ENCODE assay signal across 8 cellular contexts in genomic region chr15:43800286-43801136, GRCh38. TPM values are rescaled to one million over a fixed set of nuclear protein-coding genes. Genes with fewer than 3 reads are reported as not detected.
DNase-seq lines count a peak whose midpoint lies in the region; ATAC-seq and TF ChIP-seq lines count a peak whose summit lies in the region.

A gene with protein sequence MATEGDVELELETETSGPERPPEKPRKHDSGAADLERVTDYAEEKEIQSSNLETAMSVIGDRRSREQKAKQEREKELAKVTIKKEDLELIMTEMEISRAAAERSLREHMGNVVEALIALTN (plus strand): TSS chr15:43800599. CDS start chr15:43800623, 24 bp downstream.

- no peaks in the 10 kb centered on the region for H3K27me3 Mint-ChIP-seq in activated CD4-positive, alpha-beta T cell treated with anti-CD3 and anti-CD28 coated beads, Interleukin-2, amount 10 ng/mL, durations not matched to agents 24 days and 14 days

- ATAC-seq in GM19025 (IDR thresholded peaks at IDR 0.05; ENCODE audit: low read depth, unreplicated experiment) (peak; percentile 89), HG03342 (IDR thresholded peaks at IDR 0.05; ENCODE audit: unreplicated experiment) (peak; percentile 86)

- H3K36me3 Mint-ChIP-seq in activated CD4-positive, alpha-beta T cell treated with anti-CD3 and anti-CD28 coated beads, Interleukin-2, amount 10 ng/mL, durations not matched to agents 24 days and 14 days (ENCODE audit: low read depth): peaks cover 71% of the 10 kb centered on the region

- peak within 1 kb of the TSS; percentile 75 to 96 for H3K27ac ChIP-seq in coronary artery

- no peaks in the 10 kb centered on the region for H3K9me3 Mint-ChIP-seq in activated CD4-positive, alpha-beta T cell treated with anti-CD3 and anti-CD28 coated beads, Interleukin-2, amount 10 ng/mL, durations not matched to agents 24 days and 14 days

- H3K4me3 Mint-ChIP-seq in activated CD4-positive, alpha-beta T cell treated with anti-CD3 and anti-CD28 coated beads, Interleukin-2, amount 10 ng/mL, durations not matched to agents 24 days and 14 days: peak within 1 kb of the TSS; percentile 96

- peak within 1 kb of the TSS; percentile 95 for H3K4me3 ChIP-seq in AG09309 (ENCODE audit: control insufficient read depth, low read depth, low read length)
- H3K4me3 ChIP-seq in coronary artery: peak within 1 kb of the TSS; percentile 84

- no peak for TF ChIP-seq CTCF in AG09309 (IDR thresholded peaks at IDR 0.05; ENCODE audit: control insufficient read depth, insufficient read depth, low read depth, low read length, missing control alignments)
- TF ChIP-seq CTCF in coronary artery (IDR thresholded peaks at IDR 0.05): no peak

- H3K4me1 Mint-ChIP-seq in activated CD4-positive, alpha-beta T cell treated with anti-CD3 and anti-CD28 coated beads, Interleukin-2, amount 10 ng/mL, durations not matched to agents 24 days and 14 days: peaks cover 34% of the 10 kb centered on the region

- DNase-seq in AG09309 (ENCODE audit: low read depth) (peak; percentile 42), NCI-H526 (lab: John Stamatoyannopoulos, UW) (peak; percentile 80 to 92), coronary artery (ENCODE audit: low spot score) (peak; percentile 95), left kidney (ENCODE audit: low read depth, low spot score) (peak; percentile 97)
- peak; percentile 98 for DNase-seq in activated CD4-positive, alpha-beta T cell treated with anti-CD3 and anti-CD28 coated beads, Interleukin-2, amount 10 ng/mL, durations not matched to agents 24 days and 14 days
- DNase-seq in stimulated activated CD4-positive, alpha-beta T cell treated with anti-CD3 and anti-CD28 coated beads, Interleukin-2, amount 100 ng/mL, for 24 hours: peak; percentile 92 to 94

- peak within 1 kb of the TSS; percentile 98 for H3K27ac Mint-ChIP-seq in activated CD4-positive, alpha-beta T cell treated with anti-CD3 and anti-CD28 coated beads, Interleukin-2, amount 10 ng/mL, durations not matched to agents 24 days and 14 days

- intact Hi-C loops in activated CD4-positive, alpha-beta T cell treated with anti-CD3 and anti-CD28 coated beads, Interleukin-2, amount 10 ng/mL, durations not matched to agents 24 days and 14 days (cut with micrococcal nuclease): loop anchor here (1.0 to 10.0 kb wide), 3 partner anchors 8 to 616 kb away; partner anchors contain the start of genes CCNDBP1, MFAP1 and SERF2

RNA-seq across cellular contexts. Expression of the gene that starts here (rescaled TPM):
- 20.3 and 33.8 TPM in 2 replicates for total RNA-seq in activated CD4-positive, alpha-beta T cell treated with anti-CD3 and anti-CD28 coated beads, Interleukin-2, amount 10 ng/mL, durations not matched to agents 24 days and 14 days

Comparison
In these comparisons a context has a peak if more than half of its experiments do, and no peak if none do; other contexts are left out.
1. Peak in every context shown above with its lines: DNase-seq, ATAC-seq, H3K4me3 ChIP-seq and H3K27ac ChIP-seq.
2. DNase-seq: peak in every context shown above with its lines; median percentile 98 in activated CD4-positive, alpha-beta T cell treated with anti-CD3 and anti-CD28 coated beads, Interleukin-2, amount 10 ng/mL, durations not matched to agents 24 days and 14 days; 97 in left kidney; 95 in coronary artery; 93 in stimulated activated CD4-positive, alpha-beta T cell treated with anti-CD3 and anti-CD28 coated beads, Interleukin-2, amount 100 ng/mL, for 24 hours; 86 in NCI-H526; 42 in AG09309.